1 cellular context compared by ENCODE assay signal in the genomic region with DNA sequence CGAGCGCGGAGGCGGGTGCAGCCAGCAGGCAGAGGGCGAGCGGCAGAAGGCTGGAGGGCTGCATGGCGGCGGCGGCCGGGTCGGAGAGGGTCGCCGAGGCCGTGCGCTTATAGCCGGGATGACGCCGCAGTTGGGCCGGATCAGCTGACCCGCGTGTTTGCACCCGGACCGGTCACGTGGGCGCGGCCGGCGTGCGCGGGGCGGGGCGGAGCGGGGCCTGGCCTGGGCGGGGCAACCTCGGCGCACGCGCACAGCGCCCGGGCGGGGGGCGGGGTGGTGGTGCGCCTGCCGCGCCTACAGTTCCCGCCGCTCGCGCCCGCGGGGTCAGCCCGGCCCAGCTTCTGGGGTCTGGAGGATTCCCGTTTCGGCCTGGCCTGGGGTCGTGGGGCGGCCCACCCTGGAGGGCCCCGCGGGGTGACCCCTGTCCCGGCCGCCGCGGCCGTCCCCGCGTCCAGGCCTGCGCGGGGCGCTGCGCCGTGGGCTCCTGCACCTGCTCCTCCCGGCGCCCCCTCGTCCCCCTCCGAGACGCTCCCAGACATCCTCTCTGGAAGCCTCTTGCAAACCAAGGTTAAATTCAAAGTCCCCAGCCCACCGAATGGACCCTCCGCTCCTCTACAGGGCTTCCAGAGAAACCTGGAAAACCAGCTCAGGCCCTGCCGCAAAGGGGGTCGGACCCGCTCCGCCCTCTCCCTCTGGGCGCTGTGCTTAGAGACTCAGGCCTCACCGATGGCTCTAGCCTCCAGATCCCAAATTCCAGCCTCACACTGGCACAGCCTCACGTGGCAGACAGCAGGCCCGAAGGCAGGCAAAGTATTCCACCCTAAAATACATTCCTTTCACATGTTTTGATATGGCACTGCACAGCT.
TF ChIP-seq lines count a peak whose summit lies in the region.

A gene (minus strand): TSS at position 132 of the 866 bp plus-strand sequence. CDS start 68 bp downstream, at position 64.

TF ChIP-seq in WTC11, 78 proteins besides CTCF, POLR2A, EP300 and RAD21 (continued from another document):
- peak; percentile 63; the same call in 1 of the 2 replicates for TF ChIP-seq ETV6 (CRISPR knock-in tag; IDR thresholded peaks at IDR 0.05)
- peak; percentile 57; the same call in 1 of the 2 replicates for TF ChIP-seq ZNF232 (CRISPR knock-in tag; IDR thresholded peaks at IDR 0.05)
- TF ChIP-seq SP1 (CRISPR knock-in tag; conservative IDR thresholded peaks at IDR 0.05) = peak; percentile 80
- TF ChIP-seq, protein P1, sequence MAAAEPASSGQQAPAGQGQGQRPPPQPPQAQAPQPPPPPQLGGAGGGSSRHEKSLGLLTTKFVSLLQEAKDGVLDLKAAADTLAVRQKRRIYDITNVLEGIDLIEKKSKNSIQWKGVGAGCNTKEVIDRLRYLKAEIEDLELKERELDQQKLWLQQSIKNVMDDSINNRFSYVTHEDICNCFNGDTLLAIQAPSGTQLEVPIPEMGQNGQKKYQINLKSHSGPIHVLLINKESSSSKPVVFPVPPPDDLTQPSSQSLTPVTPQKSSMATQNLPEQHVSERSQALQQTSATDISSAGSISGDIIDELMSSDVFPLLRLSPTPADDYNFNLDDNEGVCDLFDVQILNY (CRISPR knock-in tag; IDR thresholded peaks at IDR 0.05) = 0 out of 2 replicates have a peak, but pooled peaks have one; percentile 31
- TF ChIP-seq, protein P2, sequence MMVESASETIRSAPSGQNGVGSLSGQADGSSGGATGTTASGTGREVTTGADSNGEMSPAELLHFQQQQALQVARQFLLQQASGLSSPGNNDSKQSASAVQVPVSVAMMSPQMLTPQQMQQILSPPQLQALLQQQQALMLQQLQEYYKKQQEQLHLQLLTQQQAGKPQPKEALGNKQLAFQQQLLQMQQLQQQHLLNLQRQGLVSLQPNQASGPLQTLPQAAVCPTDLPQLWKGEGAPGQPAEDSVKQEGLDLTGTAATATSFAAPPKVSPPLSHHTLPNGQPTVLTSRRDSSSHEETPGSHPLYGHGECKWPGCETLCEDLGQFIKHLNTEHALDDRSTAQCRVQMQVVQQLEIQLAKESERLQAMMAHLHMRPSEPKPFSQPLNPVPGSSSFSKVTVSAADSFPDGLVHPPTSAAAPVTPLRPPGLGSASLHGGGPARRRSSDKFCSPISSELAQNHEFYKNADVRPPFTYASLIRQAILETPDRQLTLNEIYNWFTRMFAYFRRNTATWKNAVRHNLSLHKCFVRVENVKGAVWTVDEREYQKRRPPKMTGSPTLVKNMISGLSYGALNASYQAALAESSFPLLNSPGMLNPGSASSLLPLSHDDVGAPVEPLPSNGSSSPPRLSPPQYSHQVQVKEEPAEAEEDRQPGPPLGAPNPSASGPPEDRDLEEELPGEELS (CRISPR knock-in tag; IDR thresholded peaks at IDR 0.05) = peak; percentile 76; the same call in 1 of the 2 replicates
- TF ChIP-seq SMAD3 (CRISPR knock-in tag; IDR thresholded peaks at IDR 0.05; ENCODE audit: borderline replicate concordance) = 0 out of 2 replicates have a peak, but pooled peaks have one; percentile 36
- 0 out of 2 replicates have a peak, but pooled peaks have one; percentile 20 for TF ChIP-seq TEAD4 (CRISPR knock-in tag; IDR thresholded peaks at IDR 0.05)
- TF ChIP-seq, protein P3, sequence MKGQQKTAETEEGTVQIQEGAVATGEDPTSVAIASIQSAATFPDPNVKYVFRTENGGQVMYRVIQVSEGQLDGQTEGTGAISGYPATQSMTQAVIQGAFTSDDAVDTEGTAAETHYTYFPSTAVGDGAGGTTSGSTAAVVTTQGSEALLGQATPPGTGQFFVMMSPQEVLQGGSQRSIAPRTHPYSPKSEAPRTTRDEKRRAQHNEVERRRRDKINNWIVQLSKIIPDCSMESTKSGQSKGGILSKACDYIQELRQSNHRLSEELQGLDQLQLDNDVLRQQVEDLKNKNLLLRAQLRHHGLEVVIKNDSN (CRISPR knock-in tag; IDR thresholded peaks at IDR 0.05) = peak; percentile 96
- no peak for TF ChIP-seq ESRRA (CRISPR knock-in tag; IDR thresholded peaks at IDR 0.05; ENCODE audit: borderline replicate concordance)
- peak; percentile 76; the same call in 1 of the 2 replicates for TF ChIP-seq TEAD1 (CRISPR knock-in tag; IDR thresholded peaks at IDR 0.05)
- TF ChIP-seq CREB1 (CRISPR knock-in tag; IDR thresholded peaks at IDR 0.05) = no peak
